29 cellular contexts compared by ENCODE assay signal in genomic region chr11:116481126-116481644, GRCh38.
"Had no signal": no experiment of that assay in that cellular context is flagged by ENCODE, and none has a peak within 500 bp of the region (broad histone marks: within the 10 kb centered on the region; RNA-seq: fewer than 3 reads in every experiment).

No MANE protein-coding gene starts in this region.

- ATAC-seq: activated T-cell treated with anti-CD3 and anti-CD28 coated beads, Interleukin-2, amount 50 U/mL, for 4 hours; effector memory CD8-positive, alpha-beta T cell; esophagus mucosa; left lobe of liver had no signal

- H3K4me3 ChIP-seq: breast epithelium, dorsolateral prefrontal cortex, hepatocyte, lung, ovary, prostate gland, right atrium auricular region, thoracic aorta had no signal

- H2AFZ ChIP-seq: hepatocyte had no signal

- H3K27ac Mint-ChIP-seq: activated naive CD8-positive, alpha-beta T cell treated with anti-CD3 and anti-CD28 coated beads for 36 hours; activated T-helper 2 cell treated with anti-CD3 and anti-CD28 coated beads, Interferon-gamma antibody, Interleukin-2, Interleukin-4, amounts not matched to agents 10 μg/mL and 5 μg/mL and 100 μg/mL, durations not matched to agents 14 hours and 24 hours and 36 hours; effector memory CD8-positive, alpha-beta T cell; immature natural killer cell; nephron; T-helper 2 cell treated with Interferon-gamma antibody and Interleukin-4, amounts not matched to agents 5 μg/mL and 100 μg/mL, for 36 hours; type B pancreatic cell had no signal

- H3K79me2 ChIP-seq: hepatocyte had no signal

- H3K27me3 ChIP-seq: breast epithelium, ovary, right atrium auricular region had no signal

- H3K27ac ChIP-seq: breast epithelium, dorsolateral prefrontal cortex, hepatocyte, neutrophil, ovary, prostate gland, right atrium auricular region, thoracic aorta, VCaP had no signal

- H3K4me1 ChIP-seq: breast epithelium, prostate gland, right atrium auricular region had no signal

- DNase-seq: activated CD4-positive, alpha-beta T cell treated with anti-CD3 and anti-CD28 coated beads for 4 hours; activated CD4-positive, alpha-beta T cell treated with anti-CD3 and anti-CD28 coated beads, Interleukin-2, amount 50 U/mL, for 48 hours; activated CD8-positive, alpha-beta memory T cell treated with anti-CD3 and anti-CD28 coated beads, Interleukin-2, amount 50 U/mL, for 48 hours; activated naive CD4-positive, alpha-beta T cell; activated naive CD8-positive, alpha-beta T cell treated with anti-CD3 and anti-CD28 coated beads for 36 hours; activated T-cell treated with anti-CD3 and anti-CD28 coated beads, Interleukin-2, amount 50 U/mL, for 4 hours; dorsolateral prefrontal cortex; effector memory CD8-positive, alpha-beta T cell; foreskin melanocyte; immature natural killer cell; midbrain; ovary; stimulated activated CD4-positive, alpha-beta T cell treated with anti-CD3 and anti-CD28 coated beads, Interleukin-4, amount 100 ng/mL, for 24 hours; stimulated activated naive CD4-positive, alpha-beta T cell treated with Interleukin-2 at 50 U/mL for 16 hours had no signal

- H3K9me3 ChIP-seq: breast epithelium, neutrophil, ovary, prostate gland, right atrium auricular region, thoracic aorta had no signal

- H3K9me3 Mint-ChIP-seq: activated naive CD8-positive, alpha-beta T cell treated with anti-CD3 and anti-CD28 coated beads for 36 hours; activated T-cell treated with anti-CD3 and anti-CD28 coated beads, Interleukin-2, amount 50 U/mL, for 4 hours; activated T-helper 2 cell treated with anti-CD3 and anti-CD28 coated beads, Interferon-gamma antibody, Interleukin-2, Interleukin-4, amounts not matched to agents 10 μg/mL and 5 μg/mL and 100 μg/mL, durations not matched to agents 14 hours and 24 hours and 36 hours; central memory CD8-positive, alpha-beta T cell; effector memory CD8-positive, alpha-beta T cell; nephron; T-helper 2 cell treated with Interferon-gamma antibody and Interleukin-4, amounts not matched to agents 5 μg/mL and 100 μg/mL, for 36 hours; type B pancreatic cell had no signal

- H3K4me2 ChIP-seq: hepatocyte had no signal

- H3K36me3 Mint-ChIP-seq: activated naive CD8-positive, alpha-beta T cell treated with anti-CD3 and anti-CD28 coated beads for 36 hours; immature natural killer cell; type B pancreatic cell had no signal

- H3K36me3 ChIP-seq: breast epithelium, neutrophil, ovary, prostate gland, right atrium auricular region, thoracic aorta had no signal
